In the genomic region with DNA sequence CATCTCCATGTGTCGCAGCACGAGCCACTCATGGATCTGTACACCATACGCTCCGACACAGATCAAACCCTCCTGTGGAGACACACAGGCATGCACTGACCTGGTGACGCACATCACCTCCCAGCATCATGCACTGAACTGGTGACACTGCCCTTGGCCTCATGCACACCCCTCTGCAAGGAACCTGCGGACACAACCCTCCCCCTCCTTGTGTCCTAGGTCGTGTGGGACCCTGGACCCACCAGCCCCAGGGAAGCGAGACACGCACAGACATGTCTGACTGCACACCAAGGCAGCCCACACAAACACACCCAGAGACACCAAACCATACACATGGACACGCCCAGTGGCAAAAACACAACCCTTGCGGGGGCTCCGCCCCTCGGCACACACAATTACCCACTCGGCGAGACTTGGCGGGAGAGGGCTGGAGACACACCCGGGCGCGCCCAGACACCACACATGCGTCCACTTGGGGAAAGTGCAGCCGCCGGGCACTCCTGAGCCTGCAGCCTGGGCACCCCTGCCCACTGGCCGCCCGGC, we compare ENCODE assay signal across 15 cellular contexts. TPM values are rescaled to one million over a fixed set of nuclear protein-coding genes. Genes with fewer than 3 reads are reported as not detected.
DNase-seq lines count a peak whose midpoint lies in the region; ATAC-seq, FAIRE-seq and TF ChIP-seq lines count a peak whose summit lies in the region.
"Had no signal": no experiment of that assay in that cellular context is flagged by ENCODE, and none has a peak within 500 bp of the region (broad histone marks: within the 10 kb centered on the region; RNA-seq: fewer than 3 reads in every experiment).

No MANE protein-coding gene starts in this region.

- peak; percentile 64 for DNase-seq in activated CD4-positive, alpha-beta T cell treated with anti-CD3 and anti-CD28 coated beads, Interleukin-2, amount 10 ng/mL, durations not matched to agents 24 days and 14 days
- DNase-seq in activated CD4-positive, alpha-beta T cell treated with anti-CD3 and anti-CD28 coated beads for 4 hours: no peak
- DNase-seq in MV-4-11 (lab: John Stamatoyannopoulos, UW) (peak; percentile 28), astrocyte (ENCODE audit: low read depth) (no peak), retina (no peak), psoas muscle (no peak)
- DNase-seq: ACHN; activated CD4-positive, CD25-positive, alpha-beta regulatory T cell treated with anti-CD3 and anti-CD28 coated beads, Interleukin-2, amount 50 U/mL, for 72 hours; anterior cingulate cortex; GDM1; NCI-H1436; nucleus accumbens; substantia nigra had no signal

- H3K9me3 Mint-ChIP-seq in activated CD4-positive, alpha-beta T cell treated with anti-CD3 and anti-CD28 coated beads, Interleukin-2, amount 10 ng/mL, durations not matched to agents 24 days and 14 days: no peaks in the 10 kb centered on the region
- H3K9me3 Mint-ChIP-seq in astrocyte (ENCODE audit: unreplicated experiment): peaks cover 2% of the 10 kb centered on the region

- 73 to 79% (median 77%) methylated on average over 24 of the region's 24 CpGs for WGBS in psoas muscle, 3 donors

- peaks cover 11% of the 10 kb centered on the region for H3K79me2 ChIP-seq in astrocyte (ENCODE audit: insufficient read depth, low read length)

- H3K27ac ChIP-seq in astrocyte (ENCODE audit: low read depth, low read length): no peak overlapping the region
- no peak overlapping the region for H3K27ac ChIP-seq in rectal smooth muscle tissue (ENCODE audit: low read depth, low read length)
- no peak overlapping the region for H3K27ac ChIP-seq in psoas muscle

- H3K4me3 Mint-ChIP-seq in activated CD4-positive, alpha-beta T cell treated with anti-CD3 and anti-CD28 coated beads, Interleukin-2, amount 10 ng/mL, durations not matched to agents 24 days and 14 days: peak overlapping the region; percentile 25
- peak overlapping the region; percentile 12 for H3K4me3 Mint-ChIP-seq in astrocyte (ENCODE audit: unreplicated experiment)

- no peaks in the 10 kb centered on the region for H3K27me3 ChIP-seq in astrocyte (ENCODE audit: insufficient read depth, low read length)
- H3K27me3 ChIP-seq in rectal smooth muscle tissue (ENCODE audit: control insufficient read depth, insufficient read depth, low read length): peaks cover 5% of the 10 kb centered on the region
- H3K27me3 ChIP-seq in psoas muscle (ENCODE audit: insufficient read depth in 3 of 3, low read length in 2 of 3): peaks cover 0 to 23% (median 0%) of the 10 kb centered on the region in 3 donors

- H2AFZ ChIP-seq in astrocyte (ENCODE audit: low read depth, low read length): no peak overlapping the region

- H3K9ac ChIP-seq in astrocyte (ENCODE audit: low read length) (no peak overlapping the region), rectal smooth muscle tissue (ENCODE audit: low read length) (no peak overlapping the region)

- peaks cover 27% of the 10 kb centered on the region for H3K36me3 Mint-ChIP-seq in activated CD4-positive, alpha-beta T cell treated with anti-CD3 and anti-CD28 coated beads, Interleukin-2, amount 10 ng/mL, durations not matched to agents 24 days and 14 days (ENCODE audit: low read depth)
- H3K36me3 Mint-ChIP-seq in astrocyte (ENCODE audit: low read depth, unreplicated experiment): peaks cover 2% of the 10 kb centered on the region

- TF ChIP-seq CTCF in astrocyte (IDR thresholded peaks at IDR 0.05; ENCODE audit: insufficient read depth, low read depth, low read length): no peak
- TF ChIP-seq CTCF in psoas muscle (IDR thresholded peaks at IDR 0.05): no peak

- H3K4me1 ChIP-seq in astrocyte (ENCODE audit: insufficient read depth, low read length): peaks cover 41% of the 10 kb centered on the region
- no peaks in the 10 kb centered on the region for H3K4me1 ChIP-seq in rectal smooth muscle tissue (ENCODE audit: control insufficient read depth, insufficient read depth, low read length)
- H3K4me1 ChIP-seq in psoas muscle: no peaks in the 10 kb centered on the region

- H3K36me3 ChIP-seq in astrocyte (ENCODE audit: insufficient read depth, low read length) (no peaks in the 10 kb centered on the region), rectal smooth muscle tissue (ENCODE audit: control insufficient read depth, insufficient read depth, low read length) (no peaks in the 10 kb centered on the region), psoas muscle (ENCODE audit: insufficient read depth in 1 of 2, low read depth in 1 of 2) (no peaks in the 10 kb centered on the region)

- no peaks in the 10 kb centered on the region for H3K9me3 ChIP-seq in astrocyte (ENCODE audit: insufficient read depth, low read depth, low read length)
- no peaks in the 10 kb centered on the region for H3K9me3 ChIP-seq in psoas muscle

- intact Hi-C loops in activated CD4-positive, alpha-beta T cell treated with anti-CD3 and anti-CD28 coated beads, Interleukin-2, amount 10 ng/mL, durations not matched to agents 24 days and 14 days (cut with micrococcal nuclease): loop anchor here (5.0 kb wide), 1 partner anchor 255 kb away; a partner anchor contains a TSS
- intact Hi-C loops in psoas muscle (cut with DNase I): loop anchor here in 1 of 2 donors (5.0 kb wide), 1 partner anchor 35 kb away; no protein-coding TSS in a partner anchor

- no peak overlapping the region for H3K4me3 ChIP-seq in astrocyte (ENCODE audit: insufficient read depth, low read depth, low read length)
- H3K4me3 ChIP-seq in rectal smooth muscle tissue (ENCODE audit: low read length): peak overlapping the region; percentile 38
- H3K4me3 ChIP-seq in psoas muscle: no peak overlapping the region

- no peak for FAIRE-seq in astrocyte (lab: Jason Lieb, UNC)

- H3K27ac Mint-ChIP-seq in activated CD4-positive, alpha-beta T cell treated with anti-CD3 and anti-CD28 coated beads, Interleukin-2, amount 10 ng/mL, durations not matched to agents 24 days and 14 days: peak overlapping the region; percentile 92
- no peak overlapping the region for H3K27ac Mint-ChIP-seq in astrocyte (ENCODE audit: unreplicated experiment)

- H4K20me1 ChIP-seq in astrocyte (ENCODE audit: insufficient read depth, low read length): no peaks in the 10 kb centered on the region

- no peak for ATAC-seq in psoas muscle
- ATAC-seq in GM18867 (IDR thresholded peaks at IDR 0.05; ENCODE audit: unreplicated experiment): no peak

- H3K4me1 Mint-ChIP-seq in activated CD4-positive, alpha-beta T cell treated with anti-CD3 and anti-CD28 coated beads, Interleukin-2, amount 10 ng/mL, durations not matched to agents 24 days and 14 days: peaks cover 58% of the 10 kb centered on the region
- H3K4me1 Mint-ChIP-seq in astrocyte (ENCODE audit: low read depth, unreplicated experiment): peaks cover 39% of the 10 kb centered on the region

- H3K4me2 ChIP-seq in astrocyte (ENCODE audit: low read length): no peak overlapping the region

- H3K27me3 Mint-ChIP-seq in activated CD4-positive, alpha-beta T cell treated with anti-CD3 and anti-CD28 coated beads, Interleukin-2, amount 10 ng/mL, durations not matched to agents 24 days and 14 days: peaks cover 4% of the 10 kb centered on the region
- H3K27me3 Mint-ChIP-seq in astrocyte (ENCODE audit: low read depth, unreplicated experiment): peaks cover 10% of the 10 kb centered on the region

RNA-seq across cellular contexts. Expression of a gene that starts 2.0 kb away (rescaled TPM):
- total RNA-seq in activated CD4-positive, alpha-beta T cell treated with anti-CD3 and anti-CD28 coated beads, Interleukin-2, amount 10 ng/mL, durations not matched to agents 24 days and 14 days: 165 and 172 TPM in 2 replicates
- total RNA-seq in astrocyte (2.6 and 3.6 TPM in 2 replicates), psoas muscle (under 1 TPM; 0.26 to 0.89 (median 0.40) TPM)
- under 1 TPM; 0.09 to 0.43 (median 0.21) TPM for polyA plus RNA-seq in psoas muscle

RNA-seq across cellular contexts. Expression of a gene that starts 19.5 kb away (rescaled TPM):
- 0.26 and 0.42 TPM in 2 replicates for total RNA-seq in activated CD4-positive, alpha-beta T cell treated with anti-CD3 and anti-CD28 coated beads, Interleukin-2, amount 10 ng/mL, durations not matched to agents 24 days and 14 days
- total RNA-seq in astrocyte (not detected in 2 replicates), psoas muscle (under 1 TPM; 0.23 to 0.79 (median 0.58) TPM)
- polyA plus RNA-seq in psoas muscle: under 1 TPM; 0.22 to 0.27 (median 0.26) TPM

RNA-seq across cellular contexts. Expression of a gene that starts 28.0 kb away (rescaled TPM):
- total RNA-seq in activated CD4-positive, alpha-beta T cell treated with anti-CD3 and anti-CD28 coated beads, Interleukin-2, amount 10 ng/mL, durations not matched to agents 24 days and 14 days: 83.9 and 86.6 TPM in 2 replicates
- total RNA-seq in astrocyte (35.0 and 37.0 TPM in 2 replicates), psoas muscle (10 to 100 TPM; 11.6 to 27.1 (median 15.1) TPM)
- 10 to 100 TPM; 10.1 to 29.1 (median 13.7) TPM for polyA plus RNA-seq in psoas muscle

RNA-seq across cellular contexts. Expression of a gene that starts 44.4 kb away (rescaled TPM):
- total RNA-seq in activated CD4-positive, alpha-beta T cell treated with anti-CD3 and anti-CD28 coated beads, Interleukin-2, amount 10 ng/mL, durations not matched to agents 24 days and 14 days: 4.0 and 5.7 TPM in 2 replicates
- total RNA-seq in astrocyte (10.1 and 11.9 TPM in 2 replicates), psoas muscle (1 to 10 TPM; 3.1 to 8.7 (median 4.6) TPM)
- polyA plus RNA-seq in psoas muscle: 1 to 10 TPM in 2 of 3 donors, under 1 TPM in 1; 0.79 to 7.8 (median 1.0) TPM

Comparison
In these comparisons a context has a peak if more than half of its experiments do, and no peak if none do; other contexts are left out.
1. DNase-seq: peak in activated CD4-positive, alpha-beta T cell treated with anti-CD3 and anti-CD28 coated beads, Interleukin-2, amount 10 ng/mL, durations not matched to agents 24 days and 14 days (single experiment) and MV-4-11 (single experiment); none in activated CD4-positive, alpha-beta T cell treated with anti-CD3 and anti-CD28 coated beads for 4 hours (0 of 2), astrocyte (single experiment), retina (single experiment) and psoas muscle (0 of 2).
2. RNA of a gene that starts 2.0 kb away (total RNA-seq): 165 to 172 TPM in activated CD4-positive, alpha-beta T cell treated with anti-CD3 and anti-CD28 coated beads, Interleukin-2, amount 10 ng/mL, durations not matched to agents 24 days and 14 days; 2.6 to 3.6 TPM in astrocyte and 0.26 to 0.89 TPM in psoas muscle; every median in the first group is over 10 times any median in the second.